Comparison of ENCODE assay signal across 8 cellular contexts in genomic region chr12:53221203-53222076, GRCh38. TPM values are rescaled to one million over a fixed set of nuclear protein-coding genes. Genes with fewer than 3 reads are reported as not detected.
DNase-seq lines count a peak whose midpoint lies in the region; ATAC-seq, FAIRE-seq and TF ChIP-seq lines count a peak whose summit lies in the region.

No MANE protein-coding gene starts in this region.

- H3K4me1 ChIP-seq in kidney (ENCODE audit: control insufficient read depth in 1 of 2, insufficient read depth in 1 of 2, low read depth in 1 of 2, low read length in 2 of 2) = peaks cover 8 to 31% of the 10 kb centered on the region in 2 donors
- H3K4me1 ChIP-seq in spleen = peaks cover 33 to 82% (median 69%) of the 10 kb centered on the region in 6 donors

- DNase-seq in CD1c-positive myeloid dendritic cell (ENCODE audit: extremely low spot score) = peak; percentile 70
- peak; percentile 67 for DNase-seq in SW480 (ENCODE audit: low spot score)
- peak in 47 of 61 donors; percentile 23 to 79 (median 55) for DNase-seq in caudate nucleus (lab: John Stamatoyannopoulos, UW)
- DNase-seq in kidney = peak; percentile 94
- DNase-seq in spleen = peak; percentile 92
- DNase-seq in cerebellar nuclear complex (lab: John Stamatoyannopoulos, UW) = no peak

- no peak for FAIRE-seq in kidney (lab: Jason Lieb, UNC)

- TF ChIP-seq POLR2A in spleen (IDR thresholded peaks at IDR 0.05) = peak in 1 of 3 donors; percentile 29

- peak; percentile 28 for ATAC-seq in GM19025 (IDR thresholded peaks at IDR 0.05; ENCODE audit: low read depth, unreplicated experiment)
- ATAC-seq in HG03439 (IDR thresholded peaks at IDR 0.05; ENCODE audit: unreplicated experiment) = peak; percentile 33

- H3K4me3 ChIP-seq in kidney (ENCODE audit: low read length in 2 of 2) (peak overlapping the region; percentile 46 to 91), spleen (peak overlapping the region; percentile 75 to 93 (median 80))

- H3K27me3 ChIP-seq in spleen (replicated peaks in 1 of 7) = peaks cover 0 to 5% (median 0%) of the 10 kb centered on the region in 7 donors

- H3K27ac ChIP-seq in caudate nucleus (ENCODE audit: low read depth, low read length) = peak overlapping the region; percentile 97
- peak overlapping the region; percentile 94 to 100 for H3K27ac ChIP-seq in kidney (ENCODE audit: low read depth in 2 of 2, low read length in 2 of 2)
- H3K27ac ChIP-seq in spleen = peak overlapping the region; percentile 97 to 98 (median 98)

- WGBS in spleen, 5 donors = 0 to 2% (median 1%) methylated on average over 47 to 71 of the region's 71 CpGs

- TF ChIP-seq CTCF in kidney (IDR thresholded peaks at IDR 0.05; ENCODE audit: borderline replicate concordance, extremely low read depth, insufficient read depth) (peak; percentile 4), spleen (IDR thresholded peaks at IDR 0.05 in 8 of 11, conservative IDR thresholded peaks at IDR 0.05 in 3 of 11) (peak in 4 of 11 experiments; percentile 14 to 35 (median 16))

- H3K36me3 ChIP-seq in kidney (ENCODE audit: control insufficient read depth in 1 of 2, insufficient read depth in 2 of 2, low read length in 2 of 2) (no peaks in the 10 kb centered on the region), spleen (no peaks in the 10 kb centered on the region)

- H3K9ac ChIP-seq in kidney (ENCODE audit: low read length in 2 of 2) = peak overlapping the region; percentile 28 to 96

- H3K9me3 ChIP-seq in kidney (ENCODE audit: control insufficient read depth in 1 of 2, low read length in 2 of 2) (no peaks in the 10 kb centered on the region), spleen (no peaks in the 10 kb centered on the region)

- intact Hi-C loops in kidney (cut with DNase I) (no loop called here), spleen (cut with DNase I; ENCODE audit: low total_unique reads) (no loop called here)

RNA-seq across cellular contexts. Expression of gene RARG, which starts 10.6 kb away (rescaled TPM):
- total RNA-seq in kidney = 34.1 TPM
- 13.2 TPM for polyA plus RNA-seq in kidney (ENCODE audit: insufficient read depth, low read depth, low replicate concordance)
- total RNA-seq in spleen = 10 to 100 TPM in 5 of 7 donors, 1 to 10 TPM in 2; 9.4 to 20.8 (median 14.4) TPM
- polyA plus RNA-seq in spleen = 10 to 100 TPM in 1 of 3 donors, 1 to 10 TPM in 2; 4.6 to 10.1 (median 4.9) TPM

RNA-seq across cellular contexts. Expression of gene ITGB7, which starts 14.4 kb away (rescaled TPM):
- total RNA-seq in kidney (14.5 TPM), spleen (10 to 100 TPM; 35.5 to 75.5 (median 62.2) TPM)
- polyA plus RNA-seq in kidney (ENCODE audit: insufficient read depth, low read depth, low replicate concordance) (11.0 TPM), spleen (10 to 100 TPM; 23.9 to 62.5 (median 46.5) TPM)

RNA-seq across cellular contexts. Expression of gene CSAD, which starts 40.7 kb away (rescaled TPM):
- 39.1 TPM for total RNA-seq in kidney
- polyA plus RNA-seq in kidney (ENCODE audit: insufficient read depth, low read depth, low replicate concordance) = 24.0 TPM
- total RNA-seq in spleen = 10 to 100 TPM; 33.7 to 73.0 (median 39.7) TPM
- polyA plus RNA-seq in spleen = 10 to 100 TPM; 17.9 to 36.3 (median 34.1) TPM

RNA-seq across cellular contexts. Expression of gene ZNF740, which starts 40.9 kb away (rescaled TPM):
- total RNA-seq in kidney (58.3 TPM), spleen (10 to 100 TPM; 23.6 to 66.1 (median 45.1) TPM)
- polyA plus RNA-seq in kidney (ENCODE audit: insufficient read depth, low read depth, low replicate concordance) (11.1 TPM), spleen (10 to 100 TPM in 1 of 3 donors, 1 to 10 TPM in 2; 5.6 to 12.1 (median 7.5) TPM)

RNA-seq across cellular contexts. Expression of gene ESPL1, which starts 46.7 kb away (rescaled TPM):
- total RNA-seq in kidney = 1.5 TPM
- polyA plus RNA-seq in kidney (ENCODE audit: insufficient read depth, low read depth, low replicate concordance) = 2.9 TPM
- 1 to 10 TPM; 1.7 to 7.2 (median 4.7) TPM for total RNA-seq in spleen
- polyA plus RNA-seq in spleen = 1 to 10 TPM in 1 of 3 donors, under 1 TPM in 2; 0.85 to 1.9 (median 0.93) TPM

Comparison
In these comparisons a context has a peak if more than half of its experiments do, and no peak if none do; other contexts are left out.
1. DNase-seq: peak in CD1c-positive myeloid dendritic cell (single experiment), SW480 (single experiment), caudate nucleus (47 of 61), kidney (single experiment) and spleen (single experiment); none in cerebellar nuclear complex (0 of 2).
2. Peak in every context shown above with its lines, with median percentiles within 50 percentile points of each other: H3K27ac ChIP-seq.